In genomic region chr1:47198214-47198613, GRCh38 we compare ENCODE assay signal across 30 cellular contexts. TPM values are rescaled to one million over a fixed set of nuclear protein-coding genes. Genes with fewer than 3 reads are reported as not detected.
"Had no signal": no experiment of that assay in that cellular context is flagged by ENCODE, and none has a peak within 500 bp of the region (broad histone marks: within the 10 kb centered on the region; RNA-seq: fewer than 3 reads in every experiment).

No MANE protein-coding gene starts in this region.

- H3K9me3 Mint-ChIP-seq: immature natural killer cell; natural killer cell treated with Interleukin-12 subunit alpha and Interleukin-12 subunit beta and Interleukin-15 and Interleukin-18, amount 100 ng/mL, for 72 hours; stimulated activated memory B cell treated with anti-CD40 and anti-IgM and Interleukin-4, amounts not matched to agents 10 μg/mL and 1 μg/mL and 100 μg/mL, for 72 hours; stimulated activated naive CD8-positive, alpha-beta T cell treated with anti-CD3 and anti-CD28 coated beads, Interleukin-15, amount 100 ng/mL, for 72 hours; type B pancreatic cell had no signal

- H3K4me1 ChIP-seq: pancreas, right atrium auricular region, right lobe of liver, uterus had no signal

- H3K4me1 Mint-ChIP-seq: immature natural killer cell; naive thymus-derived CD4-positive, alpha-beta T cell; stimulated activated naive CD8-positive, alpha-beta T cell treated with anti-CD3 and anti-CD28 coated beads, Interleukin-15, amount 100 ng/mL, for 72 hours had no signal

- H3K36me3 ChIP-seq: left ventricle myocardium inferior, pancreas, right atrium auricular region, right lobe of liver, tibial nerve, uterus had no signal

- ATAC-seq: mucosa of descending colon; naive thymus-derived CD4-positive, alpha-beta T cell; pancreas; right lobe of liver; stimulated activated memory B cell treated with anti-CD40 and anti-IgM and Interleukin-4, amounts not matched to agents 10 μg/mL and 1 μg/mL and 100 μg/mL, for 72 hours; stimulated activated naive CD8-positive, alpha-beta T cell treated with anti-CD3 and anti-CD28 coated beads, Interleukin-15, amount 100 ng/mL, for 72 hours had no signal

- H3K27me3 ChIP-seq: pancreas, right atrium auricular region, right lobe of liver, tibial nerve, uterus had no signal

- H3K36me3 Mint-ChIP-seq: immature natural killer cell; memory B cell; naive thymus-derived CD4-positive, alpha-beta T cell; natural killer cell treated with Interleukin-12 subunit alpha and Interleukin-12 subunit beta and Interleukin-15 and Interleukin-18, amount 100 ng/mL, for 72 hours; stimulated activated memory B cell treated with anti-CD40 and anti-IgM and Interleukin-4, amounts not matched to agents 10 μg/mL and 1 μg/mL and 100 μg/mL, for 72 hours; type B pancreatic cell had no signal

- FAIRE-seq: islet of Langerhans, kidney, pancreas, small intestine had no signal

- H3K27ac ChIP-seq: left ventricle myocardium inferior, pancreas, right atrium auricular region, right lobe of liver, tibial nerve, uterus had no signal

- DNase-seq: hypothalamus; immature natural killer cell; kidney; left ventricle myocardium inferior; midbrain; mucosa of descending colon; naive thymus-derived CD4-positive, alpha-beta T cell; pancreas; right lobe of liver; small intestine; stimulated activated CD4-positive, alpha-beta T cell treated with anti-CD3 and anti-CD28 coated beads, Interleukin-1b, Interleukin-23, amount 100 ng/mL, for 48 hours; stimulated activated CD4-positive, alpha-beta T cell treated with anti-CD3 and anti-CD28 coated beads, Interleukin-2, amount 100 ng/mL, for 48 hours; stimulated activated CD4-positive, alpha-beta T cell treated with anti-CD3 and anti-CD28 coated beads, Interleukin-4, amount 100 ng/mL, for 4 hours; stimulated activated CD8-positive, alpha-beta memory T cell treated with anti-CD3 and anti-CD28 coated beads, Interleukin-4, amount 100 ng/mL, for 48 hours; stimulated activated naive CD4-positive, alpha-beta T cell treated with Interleukin-2 at 50 U/mL for 16 hours; stimulated activated naive CD8-positive, alpha-beta T cell treated with anti-CD3 and anti-CD28 coated beads, Interleukin-15, amount 100 ng/mL, for 72 hours; substantia nigra; uterus had no signal

- H3K4me3 ChIP-seq: left ventricle myocardium inferior, lung, mucosa of descending colon, pancreas, right atrium auricular region, right lobe of liver, tibial nerve, uterus had no signal

- H3K27ac Mint-ChIP-seq: immature natural killer cell; memory B cell; natural killer cell treated with Interleukin-12 subunit alpha and Interleukin-12 subunit beta and Interleukin-15 and Interleukin-18, amount 100 ng/mL, for 72 hours; stimulated activated memory B cell treated with anti-CD40 and anti-IgM and Interleukin-4, amounts not matched to agents 10 μg/mL and 1 μg/mL and 100 μg/mL, for 72 hours; type B pancreatic cell had no signal

- H3K9me3 ChIP-seq: mucosa of descending colon, pancreas, right lobe of liver, uterus had no signal

- H3K4me3 Mint-ChIP-seq: immature natural killer cell; memory B cell; naive thymus-derived CD4-positive, alpha-beta T cell; natural killer cell treated with Interleukin-12 subunit alpha and Interleukin-12 subunit beta and Interleukin-15 and Interleukin-18, amount 100 ng/mL, for 72 hours; stimulated activated memory B cell treated with anti-CD40 and anti-IgM and Interleukin-4, amounts not matched to agents 10 μg/mL and 1 μg/mL and 100 μg/mL, for 72 hours; stimulated activated naive CD8-positive, alpha-beta T cell treated with anti-CD3 and anti-CD28 coated beads, Interleukin-15, amount 100 ng/mL, for 72 hours; type B pancreatic cell had no signal

RNA-seq across cellular contexts. Expression of gene PDZK1IP1, which starts 8.4 kb away (rescaled TPM):
- total RNA-seq: left ventricle myocardium inferior; myocyte; naive thymus-derived CD4-positive, alpha-beta T cell; natural killer cell treated with Interleukin-12 subunit alpha and Interleukin-12 subunit beta and Interleukin-15 and Interleukin-18, amount 100 ng/mL, for 72 hours; osteoblast; temporal lobe had no signal
- polyA plus RNA-seq: naive thymus-derived CD4-positive, alpha-beta T cell; neural cell had no signal

RNA-seq across cellular contexts. Expression of gene TAL1, which starts 33.8 kb away (rescaled TPM):
- total RNA-seq: myocyte, osteoblast had no signal
- polyA plus RNA-seq: naive thymus-derived CD4-positive, alpha-beta T cell; neural cell had no signal
